ENCODE assay signal across 8 cellular contexts in genomic region chr18:13725566-13726227, GRCh38. TPM values are rescaled to one million over a fixed set of nuclear protein-coding genes. Genes with fewer than 3 reads are reported as not detected.
A peak's percentile ranks its signal among the peaks of the same experiment; 100 is the strongest.
DNase-seq lines count a peak whose midpoint lies in the region; ATAC-seq and TF ChIP-seq lines count a peak whose summit lies in the region.

No MANE protein-coding gene starts in this region.

- no peak for DNase-seq in stimulated activated naive CD8-positive, alpha-beta T cell treated with anti-CD3 and anti-CD28 coated beads, Interleukin-15, Interleukin-2, amounts not matched to agents 100 U/mL and 50 U/mL, for 24 hours
- DNase-seq in NB4 (ENCODE audit: low read depth) (no peak), caudate nucleus (lab: John Stamatoyannopoulos, UW) (peak in 6 of 61 donors; percentile 15 to 42 (median 30)), memory B cell (ENCODE audit: low spot score in 2 of 2) (no peak), vagina (ENCODE audit: extremely low spot score in 2 of 2) (peak in 1 of 2 donors; percentile 88), NCI-H774 (lab: John Stamatoyannopoulos, UW) (no peak)

- H3K9me3 Mint-ChIP-seq in stimulated activated naive CD8-positive, alpha-beta T cell treated with anti-CD3 and anti-CD28 coated beads, Interleukin-15, Interleukin-2, amounts not matched to agents 100 ng/mL and 50 ng/mL, for 24 hours = no peaks in the 10 kb centered on the region
- no peaks in the 10 kb centered on the region for H3K9me3 Mint-ChIP-seq in memory B cell

- no peak for ATAC-seq in stimulated activated naive CD8-positive, alpha-beta T cell treated with anti-CD3 and anti-CD28 coated beads, Interleukin-15, Interleukin-2, amounts not matched to agents 100 U/mL and 50 U/mL, for 24 hours
- ATAC-seq in memory B cell (ENCODE audit: low read depth) (peak; percentile 0), HG02571 (IDR thresholded peaks at IDR 0.05; ENCODE audit: unreplicated experiment) (no peak)

- no peaks in the 10 kb centered on the region for H3K27me3 ChIP-seq in vagina

- H3K36me3 ChIP-seq in vagina = no peaks in the 10 kb centered on the region

- peaks cover 57% of the 10 kb centered on the region for H3K4me1 Mint-ChIP-seq in stimulated activated naive CD8-positive, alpha-beta T cell treated with anti-CD3 and anti-CD28 coated beads, Interleukin-15, Interleukin-2, amounts not matched to agents 100 ng/mL and 50 ng/mL, for 24 hours (ENCODE audit: low read depth)
- H3K4me1 Mint-ChIP-seq in memory B cell = peaks cover 21% of the 10 kb centered on the region

- H3K27ac Mint-ChIP-seq in stimulated activated naive CD8-positive, alpha-beta T cell treated with anti-CD3 and anti-CD28 coated beads, Interleukin-15, Interleukin-2, amounts not matched to agents 100 ng/mL and 50 ng/mL, for 24 hours = peak overlapping the region; percentile 86
- peak overlapping the region; percentile 99 for H3K27ac Mint-ChIP-seq in memory B cell

- H3K27ac ChIP-seq in caudate nucleus (ENCODE audit: low read depth, low read length) = peak overlapping the region; percentile 80
- H3K27ac ChIP-seq in vagina = peak overlapping the region; percentile 94

- intact Hi-C loops in vagina (cut with DNase I) = loop anchor here (10.0 kb wide), 1 partner anchor 511 kb away; the partner anchor contains the start of gene LDLRAD4

- peaks cover 52% of the 10 kb centered on the region for H3K4me1 ChIP-seq in vagina

- TF ChIP-seq POLR2A in NB4 (IDR thresholded peaks at IDR 0.05; ENCODE audit: extremely low read depth, insufficient read length) (no peak), vagina (IDR thresholded peaks at IDR 0.05) (no peak)

- H3K27me3 Mint-ChIP-seq in stimulated activated naive CD8-positive, alpha-beta T cell treated with anti-CD3 and anti-CD28 coated beads, Interleukin-15, Interleukin-2, amounts not matched to agents 100 ng/mL and 50 ng/mL, for 24 hours = no peaks in the 10 kb centered on the region
- H3K27me3 Mint-ChIP-seq in memory B cell = no peaks in the 10 kb centered on the region

- H3K4me3 Mint-ChIP-seq in stimulated activated naive CD8-positive, alpha-beta T cell treated with anti-CD3 and anti-CD28 coated beads, Interleukin-15, Interleukin-2, amounts not matched to agents 100 ng/mL and 50 ng/mL, for 24 hours = peak overlapping the region; percentile 90
- H3K4me3 Mint-ChIP-seq in memory B cell = peak overlapping the region; percentile 88

- peaks cover 47% of the 10 kb centered on the region for H3K36me3 Mint-ChIP-seq in stimulated activated naive CD8-positive, alpha-beta T cell treated with anti-CD3 and anti-CD28 coated beads, Interleukin-15, Interleukin-2, amounts not matched to agents 100 ng/mL and 50 ng/mL, for 24 hours (ENCODE audit: low read depth)
- peaks cover 3% of the 10 kb centered on the region for H3K36me3 Mint-ChIP-seq in memory B cell

- no peaks in the 10 kb centered on the region for H3K9me3 ChIP-seq in vagina

- peak overlapping the region; percentile 79 for H3K4me3 ChIP-seq in NB4 (ENCODE audit: low read depth, low read length)
- peak overlapping the region; percentile 88 to 94 for H3K4me3 ChIP-seq in vagina

- no peak for TF ChIP-seq CTCF in NB4 (IDR thresholded peaks at IDR 0.05; ENCODE audit: low read depth, low read length)
- TF ChIP-seq CTCF in vagina (IDR thresholded peaks at IDR 0.05) = no peak

RNA-seq across cellular contexts. Expression of gene FAM210A, which starts 0.7 kb away (rescaled TPM):
- total RNA-seq in vagina = 12.8 TPM

RNA-seq across cellular contexts. Expression of gene RNMT, which starts 0.8 kb away (rescaled TPM):
- 12.8 TPM for total RNA-seq in vagina
